Comparison of ENCODE assay signal across 27 cellular contexts in the genomic region with DNA sequence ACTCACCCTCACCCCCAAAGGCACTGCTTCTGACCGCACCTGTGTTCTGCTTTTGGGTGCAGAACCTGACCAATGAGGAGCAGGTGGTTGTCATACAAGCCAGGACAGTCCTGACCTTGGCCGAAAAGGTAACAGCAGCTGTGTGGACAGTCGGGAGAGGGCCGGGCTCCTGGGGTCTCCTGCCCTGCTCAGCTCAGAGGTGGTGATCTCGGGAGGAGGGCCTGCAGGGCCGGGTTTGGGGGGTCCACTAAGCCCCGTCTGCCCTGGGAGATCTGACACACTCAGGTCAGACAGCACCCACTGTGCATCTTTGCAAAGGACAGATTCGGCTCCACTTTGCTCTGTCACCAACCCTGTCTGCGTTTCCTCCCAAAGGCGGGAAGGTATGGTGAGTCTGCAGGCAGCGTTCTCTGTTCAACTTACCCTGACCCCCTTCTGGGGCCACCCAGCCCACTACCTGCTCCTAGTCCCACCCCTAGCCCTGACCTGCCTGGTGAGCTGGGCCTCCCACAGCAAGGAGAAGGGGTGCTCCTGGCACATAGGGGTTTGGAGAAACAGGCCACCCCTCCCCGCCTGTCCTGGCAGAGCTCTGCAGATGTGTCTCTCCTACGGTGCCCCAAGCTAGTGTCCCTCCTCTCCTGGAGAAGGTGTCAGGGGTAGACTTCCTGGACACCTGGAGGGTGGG.
"Had no signal": no experiment of that assay in that cellular context is flagged by ENCODE, and none has a peak within 500 bp of the region (broad histone marks: within the 10 kb centered on the region; RNA-seq: fewer than 3 reads in every experiment).

No MANE protein-coding gene starts in this region.

- H3K27ac ChIP-seq: body of pancreas, gastrocnemius medialis, neutrophil, tibial nerve had no signal

- H3K36me3 Mint-ChIP-seq: activated naive CD8-positive, alpha-beta T cell; stimulated activated naive B cell treated with anti-CD40 and anti-IgM and Interleukin-4, amounts not matched to agents 10 μg/mL and 1 μg/mL and 100 μg/mL, for 72 hours had no signal

- H3K9me3 ChIP-seq: body of pancreas, gastrocnemius medialis, mucosa of descending colon, neutrophil, tibial nerve had no signal

- H3K27ac Mint-ChIP-seq: activated B cell treated with CpG ODN at 0.5 μM for 24 hours; activated naive CD8-positive, alpha-beta T cell; activated T-cell treated with anti-CD3 and anti-CD28 coated beads, Interleukin-2, amount 50 U/mL, for 72 hours; effector memory CD8-positive, alpha-beta T cell; nephron progenitor cell; progenitor cell of endocrine pancreas; stimulated activated naive B cell treated with anti-CD40 and anti-IgM and Interleukin-4, amounts not matched to agents 10 μg/mL and 1 μg/mL and 100 μg/mL, for 72 hours; T-helper 2 cell treated with Interferon-gamma antibody and Interleukin-4, amounts not matched to agents 5 μg/mL and 100 μg/mL, for 36 hours had no signal

- H3K27me3 Mint-ChIP-seq: activated B cell treated with CpG ODN at 0.5 μM for 24 hours; activated naive CD8-positive, alpha-beta T cell; effector memory CD8-positive, alpha-beta T cell had no signal

- H3K4me3 ChIP-seq: body of pancreas, gastrocnemius medialis, lung, mucosa of descending colon, smooth muscle cell, tibial nerve had no signal

- ATAC-seq: body of pancreas; effector memory CD8-positive, alpha-beta T cell; gastrocnemius medialis; mucosa of descending colon; stimulated activated naive B cell treated with anti-CD40 and anti-IgM and Interleukin-4, amounts not matched to agents 10 μg/mL and 1 μg/mL and 100 μg/mL, for 72 hours had no signal

- H3K4me1 ChIP-seq: body of pancreas, gastrocnemius medialis, tibial nerve had no signal

- H3K4me1 Mint-ChIP-seq: activated B cell treated with CpG ODN at 0.5 μM for 24 hours; nephron progenitor cell; stimulated activated naive B cell treated with anti-CD40 and anti-IgM and Interleukin-4, amounts not matched to agents 10 μg/mL and 1 μg/mL and 100 μg/mL, for 72 hours had no signal

- H3K4me3 Mint-ChIP-seq: activated B cell treated with CpG ODN at 0.5 μM for 24 hours; activated naive CD8-positive, alpha-beta T cell; activated T-cell treated with anti-CD3 and anti-CD28 coated beads, Interleukin-2, amount 50 U/mL, for 72 hours; effector memory CD8-positive, alpha-beta T cell; nephron progenitor cell; stimulated activated naive B cell treated with anti-CD40 and anti-IgM and Interleukin-4, amounts not matched to agents 10 μg/mL and 1 μg/mL and 100 μg/mL, for 72 hours; T-helper 2 cell treated with Interferon-gamma antibody and Interleukin-4, amounts not matched to agents 5 μg/mL and 100 μg/mL, for 36 hours had no signal

- H3K36me3 ChIP-seq: gastrocnemius medialis, neutrophil had no signal

- DNase-seq: activated B cell treated with CpG ODN at 0.5 μM for 24 hours; activated CD4-positive, alpha-beta T cell treated with anti-CD3 and anti-CD28 coated beads, Interleukin-2, amount 50 U/mL, for 4 hours; activated naive CD4-positive, alpha-beta T cell treated with Interleukin-2 at 50 U/mL for 16 hours; activated T-cell treated with anti-CD3 and anti-CD28 coated beads for 4 hours; activated T-cell treated with anti-CD3 and anti-CD28 coated beads, Interleukin-2, amount 50 U/mL, for 72 hours; anterior cingulate cortex; body of pancreas; cerebellar nuclear complex; cortex of kidney; effector memory CD8-positive, alpha-beta T cell; erythroblast; gastrocnemius medialis; kidney glomerular epithelial cell; nephron progenitor cell; retina; stimulated activated CD4-positive, alpha-beta T cell treated with anti-CD3 and anti-CD28 coated beads, Interleukin-15, amount 100 ng/mL, for 24 hours; stimulated activated CD4-positive, alpha-beta T cell treated with anti-CD3 and anti-CD28 coated beads, Interleukin-2, amount 100 ng/mL, for 24 hours; stimulated activated naive B cell treated with anti-CD40 and anti-IgM and Interleukin-4, amounts not matched to agents 10 μg/mL and 1 μg/mL and 100 μg/mL, for 72 hours; T-helper 1 cell had no signal

- H3K27me3 ChIP-seq: body of pancreas, gastrocnemius medialis, neutrophil, tibial nerve had no signal

- H3K9me3 Mint-ChIP-seq: activated B cell treated with CpG ODN at 0.5 μM for 24 hours; activated T-cell treated with anti-CD3 and anti-CD28 coated beads, Interleukin-2, amount 50 U/mL, for 72 hours; effector memory CD8-positive, alpha-beta T cell; nephron progenitor cell; stimulated activated naive B cell treated with anti-CD40 and anti-IgM and Interleukin-4, amounts not matched to agents 10 μg/mL and 1 μg/mL and 100 μg/mL, for 72 hours; T-helper 2 cell treated with Interferon-gamma antibody and Interleukin-4, amounts not matched to agents 5 μg/mL and 100 μg/mL, for 36 hours had no signal
